ENCODE assay signal across 15 cellular contexts in the genomic region with DNA sequence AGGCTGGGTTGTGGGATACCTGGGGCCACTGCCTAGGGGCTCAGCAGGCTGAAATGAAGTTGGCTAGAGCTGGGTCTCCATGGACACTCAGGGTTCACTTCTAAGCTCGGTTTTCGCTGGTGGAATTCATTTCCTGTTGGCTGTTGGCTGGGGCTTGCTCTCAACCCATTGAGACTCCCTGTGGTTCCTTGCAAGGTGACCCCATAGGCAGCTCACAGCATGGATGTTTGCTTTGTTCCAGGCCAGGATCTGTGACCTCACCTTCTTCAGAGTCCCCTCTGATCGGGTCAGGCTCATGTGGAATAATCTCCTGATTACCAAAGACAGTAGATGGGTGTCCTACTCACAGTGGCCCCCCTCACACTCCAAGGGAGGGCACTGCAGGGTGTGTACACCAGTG.
DNase-seq lines count a peak whose midpoint lies in the region; ATAC-seq and TF ChIP-seq lines count a peak whose summit lies in the region.
"Had no signal": no experiment of that assay in that cellular context is flagged by ENCODE, and none has a peak within 500 bp of the region (broad histone marks: within the 10 kb centered on the region; RNA-seq: fewer than 3 reads in every experiment).

No MANE protein-coding gene starts in this region.

- in situ Hi-C loops in transverse colon (cut with MboI; ENCODE audit: low pct_ligation_motif_present in 1 of 4, low pct_unique_long_range_greater_than_20kb in 1 of 4, low sequenced_read_pairs in 3 of 4): no loop called here

- H3K4me3 ChIP-seq in endodermal cell (ENCODE audit: low read length) (no peak overlapping the region), transverse colon (no peak overlapping the region)
- H3K4me3 ChIP-seq: A549, GM12878 had no signal

- intact Hi-C loops in posterior vena cava (cut with DNase I) (no loop called here), transverse colon (cut with DNase I; ENCODE audit: low total_unique reads) (no loop called here)

- H3K36me3 ChIP-seq in endodermal cell (ENCODE audit: control insufficient read depth, insufficient read depth, low read length) (no peaks in the 10 kb centered on the region), transverse colon (no peaks in the 10 kb centered on the region)
- H3K36me3 ChIP-seq: BE2C had no signal

- H3K27me3 Mint-ChIP-seq in endodermal cell (ENCODE audit: insufficient read depth): peaks cover 6% of the 10 kb centered on the region

- no peak overlapping the region for H3K9ac ChIP-seq in endodermal cell (ENCODE audit: extremely low read depth, low read length, poor library complexity, severe bottlenecking)

- peak; percentile 48 for DNase-seq in NCI-H69 (lab: John Stamatoyannopoulos, UW)
- DNase-seq in endodermal cell: peak; percentile 66
- DNase-seq in posterior vena cava (ENCODE audit: low spot score): peak; percentile 8
- no peak for DNase-seq in transverse colon
- no peak for DNase-seq in hepatic stellate cell (ENCODE audit: low spot score)
- DNase-seq: BE2C; CD4-positive, alpha-beta memory T cell; DMS79 had no signal

- WGBS in endodermal cell (ENCODE audit: insufficient coverage in 1 of 2, insufficient read length in 1 of 2), 2 experiments: 71 to 75% methylated on average over 2 to 3 of the region's 3 CpGs
- 76% methylated on average over 3 of the region's 3 CpGs; no CpG with 5 or more reads in 1 of the 2 donors for WGBS in transverse colon (ENCODE audit: low coverage in 1 of 2), 2 donors

- no peak for TF ChIP-seq POLR2A in transverse colon (IDR thresholded peaks at IDR 0.05)

- no peak overlapping the region for H3K27ac Mint-ChIP-seq in endodermal cell
- H3K27ac Mint-ChIP-seq: CD4-positive, alpha-beta memory T cell had no signal

- H3K9me3 ChIP-seq in endodermal cell (ENCODE audit: control insufficient read depth, low read length): no peaks in the 10 kb centered on the region
- H3K9me3 ChIP-seq in transverse colon: no peaks in the 10 kb centered on the region
- H3K9me3 ChIP-seq: A549, BE2C had no signal

- H3K27ac ChIP-seq in endodermal cell (ENCODE audit: low read depth, low read length) (no peak overlapping the region), transverse colon (no peak overlapping the region)
- H3K27ac ChIP-seq: A549, C4-2B had no signal

- H3K4me1 Mint-ChIP-seq in endodermal cell: peaks cover 6% of the 10 kb centered on the region
- H3K4me1 Mint-ChIP-seq: CD4-positive, alpha-beta memory T cell had no signal

- H3K4me1 ChIP-seq in endodermal cell (ENCODE audit: control insufficient read depth, insufficient read depth, low read length): no peaks in the 10 kb centered on the region
- no peaks in the 10 kb centered on the region for H3K4me1 ChIP-seq in transverse colon
- H3K4me1 ChIP-seq: A549, BE2C had no signal

- TF ChIP-seq CTCF in endodermal cell (conservative IDR thresholded peaks at IDR 0.05) (no peak), transverse colon (IDR thresholded peaks at IDR 0.05) (no peak)

- H3K9me3 Mint-ChIP-seq in endodermal cell: peaks cover 6% of the 10 kb centered on the region
- H3K9me3 Mint-ChIP-seq: CD4-positive, alpha-beta memory T cell had no signal

- peak; percentile 88 for TF ChIP-seq EP300 in Ishikawa (IDR thresholded peaks at IDR 0.05; ENCODE audit: borderline replicate concordance)
- no peak for TF ChIP-seq EP300 in transverse colon (IDR thresholded peaks at IDR 0.05; ENCODE audit: low read depth)

- no peaks in the 10 kb centered on the region for H3K36me3 Mint-ChIP-seq in endodermal cell (ENCODE audit: low read depth)
- H3K36me3 Mint-ChIP-seq: CD4-positive, alpha-beta memory T cell had no signal

- no peaks in the 10 kb centered on the region for H3K27me3 ChIP-seq in endodermal cell (ENCODE audit: control insufficient read depth, insufficient read depth, low read length, poor library complexity, severe bottlenecking)
- no peaks in the 10 kb centered on the region for H3K27me3 ChIP-seq in transverse colon
- H3K27me3 ChIP-seq: BE2C had no signal

- no peak; the same call in 1 of the 2 replicates for TF ChIP-seq RAD21 in Ishikawa (IDR thresholded peaks at IDR 0.05; ENCODE audit: low read depth)

- no peak for ATAC-seq in GM21423 (IDR thresholded peaks at IDR 0.05; ENCODE audit: unreplicated experiment)
- ATAC-seq: A549, GM12878, HCT116, HepG2 had no signal

- H3K4me3 Mint-ChIP-seq in endodermal cell: no peak overlapping the region
- H3K4me3 Mint-ChIP-seq: CD4-positive, alpha-beta memory T cell had no signal

TF ChIP-seq in Ishikawa, 13 proteins besides CTCF, POLR2A, EP300 and RAD21:
- TF ChIP-seq, protein P1, sequence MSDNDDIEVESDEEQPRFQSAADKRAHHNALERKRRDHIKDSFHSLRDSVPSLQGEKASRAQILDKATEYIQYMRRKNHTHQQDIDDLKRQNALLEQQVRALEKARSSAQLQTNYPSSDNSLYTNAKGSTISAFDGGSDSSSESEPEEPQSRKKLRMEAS (IDR thresholded peaks at IDR 0.05): no peak
- TF ChIP-seq, protein P2, sequence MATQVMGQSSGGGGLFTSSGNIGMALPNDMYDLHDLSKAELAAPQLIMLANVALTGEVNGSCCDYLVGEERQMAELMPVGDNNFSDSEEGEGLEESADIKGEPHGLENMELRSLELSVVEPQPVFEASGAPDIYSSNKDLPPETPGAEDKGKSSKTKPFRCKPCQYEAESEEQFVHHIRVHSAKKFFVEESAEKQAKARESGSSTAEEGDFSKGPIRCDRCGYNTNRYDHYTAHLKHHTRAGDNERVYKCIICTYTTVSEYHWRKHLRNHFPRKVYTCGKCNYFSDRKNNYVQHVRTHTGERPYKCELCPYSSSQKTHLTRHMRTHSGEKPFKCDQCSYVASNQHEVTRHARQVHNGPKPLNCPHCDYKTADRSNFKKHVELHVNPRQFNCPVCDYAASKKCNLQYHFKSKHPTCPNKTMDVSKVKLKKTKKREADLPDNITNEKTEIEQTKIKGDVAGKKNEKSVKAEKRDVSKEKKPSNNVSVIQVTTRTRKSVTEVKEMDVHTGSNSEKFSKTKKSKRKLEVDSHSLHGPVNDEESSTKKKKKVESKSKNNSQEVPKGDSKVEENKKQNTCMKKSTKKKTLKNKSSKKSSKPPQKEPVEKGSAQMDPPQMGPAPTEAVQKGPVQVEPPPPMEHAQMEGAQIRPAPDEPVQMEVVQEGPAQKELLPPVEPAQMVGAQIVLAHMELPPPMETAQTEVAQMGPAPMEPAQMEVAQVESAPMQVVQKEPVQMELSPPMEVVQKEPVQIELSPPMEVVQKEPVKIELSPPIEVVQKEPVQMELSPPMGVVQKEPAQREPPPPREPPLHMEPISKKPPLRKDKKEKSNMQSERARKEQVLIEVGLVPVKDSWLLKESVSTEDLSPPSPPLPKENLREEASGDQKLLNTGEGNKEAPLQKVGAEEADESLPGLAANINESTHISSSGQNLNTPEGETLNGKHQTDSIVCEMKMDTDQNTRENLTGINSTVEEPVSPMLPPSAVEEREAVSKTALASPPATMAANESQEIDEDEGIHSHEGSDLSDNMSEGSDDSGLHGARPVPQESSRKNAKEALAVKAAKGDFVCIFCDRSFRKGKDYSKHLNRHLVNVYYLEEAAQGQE (IDR thresholded peaks at IDR 0.05; ENCODE audit: low read depth): no peak
- TF ChIP-seq CREB1 (IDR thresholded peaks at IDR 0.05; ENCODE audit: low read depth) (no peak), YY1 (IDR thresholded peaks at IDR 0.05; ENCODE audit: low read depth) (0 out of 2 replicates have a peak, but pooled peaks have one; percentile 24), TCF12 (IDR thresholded peaks at IDR 0.05; ENCODE audit: low read depth) (peak; percentile 90), EGR1 (IDR thresholded peaks at IDR 0.05) (no peak), CEBPB (IDR thresholded peaks at IDR 0.05) (no peak), TAF1 (IDR thresholded peaks at IDR 0.05; ENCODE audit: low read depth) (no peak), FOXM1 (IDR thresholded peaks at IDR 0.05; ENCODE audit: borderline replicate concordance, low read depth) (peak; percentile 45; the same call in 1 of the 2 replicates), NFIC (IDR thresholded peaks at IDR 0.05) (peak; percentile 79), ZBTB7A (IDR thresholded peaks at IDR 0.05; ENCODE audit: low read depth) (no peak), TEAD4 (IDR thresholded peaks at IDR 0.05) (peak; percentile 69)
- TF ChIP-seq, protein P3, sequence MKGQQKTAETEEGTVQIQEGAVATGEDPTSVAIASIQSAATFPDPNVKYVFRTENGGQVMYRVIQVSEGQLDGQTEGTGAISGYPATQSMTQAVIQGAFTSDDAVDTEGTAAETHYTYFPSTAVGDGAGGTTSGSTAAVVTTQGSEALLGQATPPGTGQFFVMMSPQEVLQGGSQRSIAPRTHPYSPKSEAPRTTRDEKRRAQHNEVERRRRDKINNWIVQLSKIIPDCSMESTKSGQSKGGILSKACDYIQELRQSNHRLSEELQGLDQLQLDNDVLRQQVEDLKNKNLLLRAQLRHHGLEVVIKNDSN (IDR thresholded peaks at IDR 0.05): peak; percentile 10; the same call in 1 of the 2 replicates
TF ChIP-seq in Ishikawa: peak in this region for 6.

Comparison
In these comparisons a context has a peak if more than half of its experiments do, and no peak if none do; other contexts are left out.
1. DNase-seq: peak in NCI-H69 (single experiment), endodermal cell (single experiment) and posterior vena cava (single experiment); none in transverse colon (single experiment) and hepatic stellate cell (single experiment).